Comparison of ENCODE assay signal across 1 cellular context in the genomic region with DNA sequence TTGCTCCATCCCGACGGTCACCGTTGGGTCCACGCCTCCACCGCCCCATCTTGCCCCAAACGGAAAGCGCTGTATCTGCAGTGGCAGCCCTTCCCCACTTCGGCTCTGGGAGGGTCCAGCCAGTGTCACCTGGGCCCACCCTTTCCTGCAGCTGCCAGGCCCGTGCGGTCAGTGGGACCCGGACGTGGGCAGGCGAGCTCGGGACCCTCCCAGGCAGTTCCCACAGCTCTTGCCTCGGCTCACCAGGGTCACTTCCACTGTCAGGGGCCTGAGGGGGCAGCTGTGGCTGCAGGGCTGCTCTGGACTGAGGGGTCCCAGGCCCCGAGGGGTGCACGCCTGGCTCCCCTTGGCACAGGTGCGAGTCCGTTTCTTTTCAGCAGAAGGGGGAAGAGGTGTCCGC.
TF ChIP-seq lines count a peak whose summit lies in the region.

No MANE protein-coding gene starts in this region.

TF ChIP-seq in H1, 55 proteins besides CTCF, POLR2A, EP300 and RAD21:
- TF ChIP-seq E2F6 (IDR thresholded peaks at IDR 0.05) (no peak), SUZ12 (IDR thresholded peaks at IDR 0.05; ENCODE audit: low read length) (no peak), USF2 (IDR thresholded peaks at IDR 0.05; ENCODE audit: low read length) (no peak), SRF (IDR thresholded peaks at IDR 0.05; ENCODE audit: low read depth, low read length) (no peak), CEBPB (IDR thresholded peaks at IDR 0.05; ENCODE audit: low read depth, low read length) (no peak), ATF3 (IDR thresholded peaks at IDR 0.05; ENCODE audit: insufficient read depth, low read depth, low read length) (no peak), EGR1 (IDR thresholded peaks at IDR 0.05; ENCODE audit: borderline replicate concordance, low read depth, low read length) (no peak), GABPA (IDR thresholded peaks at IDR 0.05; ENCODE audit: borderline replicate concordance, insufficient read depth, low read length) (no peak), PHF8 (conservative IDR thresholded peaks at IDR 0.05; ENCODE audit: low read depth, low read length) (no peak), TAF7 (optimal IDR thresholded peaks at IDR 0.05; ENCODE audit: borderline replicate concordance, low read depth, low read length) (no peak), RFX5 (IDR thresholded peaks at IDR 0.05; ENCODE audit: borderline replicate concordance, low read depth, low read length) (no peak), TCF12 (IDR thresholded peaks at IDR 0.05; ENCODE audit: low read depth, low read length) (no peak), CHD1 (IDR thresholded peaks at IDR 0.05; ENCODE audit: low read depth, low read length) (no peak), TBP (IDR thresholded peaks at IDR 0.05; ENCODE audit: low read depth, low read length) (no peak), ASH2L (IDR thresholded peaks at IDR 0.05; ENCODE audit: low read length) (no peak), TAF1 (IDR thresholded peaks at IDR 0.05; ENCODE audit: low read depth, low read length) (no peak), CREB1 (IDR thresholded peaks at IDR 0.05) (no peak)
- TF ChIP-seq, protein P1, sequence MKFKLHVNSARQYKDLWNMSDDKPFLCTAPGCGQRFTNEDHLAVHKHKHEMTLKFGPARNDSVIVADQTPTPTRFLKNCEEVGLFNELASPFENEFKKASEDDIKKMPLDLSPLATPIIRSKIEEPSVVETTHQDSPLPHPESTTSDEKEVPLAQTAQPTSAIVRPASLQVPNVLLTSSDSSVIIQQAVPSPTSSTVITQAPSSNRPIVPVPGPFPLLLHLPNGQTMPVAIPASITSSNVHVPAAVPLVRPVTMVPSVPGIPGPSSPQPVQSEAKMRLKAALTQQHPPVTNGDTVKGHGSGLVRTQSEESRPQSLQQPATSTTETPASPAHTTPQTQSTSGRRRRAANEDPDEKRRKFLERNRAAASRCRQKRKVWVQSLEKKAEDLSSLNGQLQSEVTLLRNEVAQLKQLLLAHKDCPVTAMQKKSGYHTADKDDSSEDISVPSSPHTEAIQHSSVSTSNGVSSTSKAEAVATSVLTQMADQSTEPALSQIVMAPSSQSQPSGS (IDR thresholded peaks at IDR 0.05; ENCODE audit: low read length), result no peak
